ENCODE assay signal across 25 cellular contexts in genomic region chr2:241099246-241099645, GRCh38. TPM values are rescaled to one million over a fixed set of nuclear protein-coding genes. Genes with fewer than 3 reads are reported as not detected.
DNase-seq lines count a peak whose midpoint lies in the region; ATAC-seq and TF ChIP-seq lines count a peak whose summit lies in the region.
"Had no signal": no experiment of that assay in that cellular context is flagged by ENCODE, and none has a peak within 500 bp of the region (broad histone marks: within the 10 kb centered on the region; RNA-seq: fewer than 3 reads in every experiment).

No MANE protein-coding gene starts in this region.

- H3K4me3 Mint-ChIP-seq in activated naive CD4-positive, alpha-beta T cell treated with anti-CD3 and anti-CD28 coated beads for 36 hours, result no peak overlapping the region
- H3K4me3 Mint-ChIP-seq in activated naive CD8-positive, alpha-beta T cell, result peak overlapping the region; percentile 63
- no peak overlapping the region for H3K4me3 Mint-ChIP-seq in stimulated activated effector memory CD8-positive, alpha-beta T cell treated with anti-CD3 and anti-CD28 coated beads, Interleukin-12 subunit alpha, Interleukin-12 subunit beta, amount 100 ng/mL, for 72 hours

- no peak for ATAC-seq in stimulated activated effector memory CD8-positive, alpha-beta T cell treated with anti-CD3 and anti-CD28 coated beads, Interleukin-12 subunit alpha, Interleukin-12 subunit beta, amount 100 ng/mL, for 72 hours
- ATAC-seq in HG03135 (IDR thresholded peaks at IDR 0.05; ENCODE audit: unreplicated experiment), result no peak
- ATAC-seq in lower lobe of right lung, result no peak
- ATAC-seq: mucosa of descending colon had no signal

- H3K36me3 Mint-ChIP-seq in activated naive CD4-positive, alpha-beta T cell treated with anti-CD3 and anti-CD28 coated beads for 36 hours (ENCODE audit: low read depth), result peaks cover 39% of the 10 kb centered on the region
- peaks cover 24% of the 10 kb centered on the region for H3K36me3 Mint-ChIP-seq in activated naive CD8-positive, alpha-beta T cell
- H3K36me3 Mint-ChIP-seq in stimulated activated effector memory CD8-positive, alpha-beta T cell treated with anti-CD3 and anti-CD28 coated beads, Interleukin-12 subunit alpha, Interleukin-12 subunit beta, amount 100 ng/mL, for 72 hours, result peaks cover 66% of the 10 kb centered on the region

- intact Hi-C loops in activated naive CD4-positive, alpha-beta T cell treated with anti-CD3 and anti-CD28 coated beads for 36 hours (cut with micrococcal nuclease), result no loop called here
- intact Hi-C loops in lower lobe of right lung (cut with DNase I), result no loop called here

- H3K27me3 ChIP-seq in lower lobe of right lung (ENCODE audit: low read depth), result no peaks in the 10 kb centered on the region
- H3K27me3 ChIP-seq: spleen, suprapubic skin, vagina had no signal

- CTCF ChIA-PET in activated naive CD4-positive, alpha-beta T cell treated with anti-CD3 and anti-CD28 coated beads for 36 hours (lab: Charles Lee), result interaction anchor here (0.6 kb wide), 1 partner anchor 10 kb away, joined by 3 read pairs; no protein-coding TSS in a partner anchor

- no peak overlapping the region for H3K27ac ChIP-seq in lower lobe of right lung
- H3K27ac ChIP-seq: left ventricle myocardium inferior, suprapubic skin, vagina had no signal

- H3K9me3 Mint-ChIP-seq in activated naive CD4-positive, alpha-beta T cell treated with anti-CD3 and anti-CD28 coated beads for 36 hours, result no peaks in the 10 kb centered on the region
- H3K9me3 Mint-ChIP-seq in activated naive CD8-positive, alpha-beta T cell (ENCODE audit: low read depth), result no peaks in the 10 kb centered on the region
- H3K9me3 Mint-ChIP-seq in stimulated activated effector memory CD8-positive, alpha-beta T cell treated with anti-CD3 and anti-CD28 coated beads, Interleukin-12 subunit alpha, Interleukin-12 subunit beta, amount 100 ng/mL, for 72 hours, result no peaks in the 10 kb centered on the region
- H3K9me3 Mint-ChIP-seq: immature natural killer cell had no signal

- peaks cover 61% of the 10 kb centered on the region for H3K36me3 ChIP-seq in lower lobe of right lung

- H3K27ac Mint-ChIP-seq in activated naive CD4-positive, alpha-beta T cell treated with anti-CD3 and anti-CD28 coated beads for 36 hours, result peak overlapping the region; percentile 25
- H3K27ac Mint-ChIP-seq in activated naive CD8-positive, alpha-beta T cell, result peak overlapping the region; percentile 68
- peak overlapping the region; percentile 63 for H3K27ac Mint-ChIP-seq in stimulated activated effector memory CD8-positive, alpha-beta T cell treated with anti-CD3 and anti-CD28 coated beads, Interleukin-12 subunit alpha, Interleukin-12 subunit beta, amount 100 ng/mL, for 72 hours

- no peaks in the 10 kb centered on the region for H3K9me3 ChIP-seq in lower lobe of right lung
- H3K9me3 ChIP-seq: left ventricle myocardium inferior, mucosa of descending colon, spleen, suprapubic skin, vagina had no signal

- H3K27me3 Mint-ChIP-seq in activated naive CD4-positive, alpha-beta T cell treated with anti-CD3 and anti-CD28 coated beads for 36 hours (ENCODE audit: low read depth), result no peaks in the 10 kb centered on the region
- no peaks in the 10 kb centered on the region for H3K27me3 Mint-ChIP-seq in activated naive CD8-positive, alpha-beta T cell

- TF ChIP-seq CTCF in GM12875 (IDR thresholded peaks at IDR 0.05; ENCODE audit: borderline replicate concordance, insufficient read depth, low read depth, low read length) (no peak), lower lobe of right lung (IDR thresholded peaks at IDR 0.05) (no peak)

- DNase-seq in activated naive CD4-positive, alpha-beta T cell treated with anti-CD3 and anti-CD28 coated beads for 36 hours, result no peak
- DNase-seq in activated naive CD4-positive, alpha-beta T cell treated with anti-CD3 and anti-CD28 coated beads, Interleukin-2, amount 50 U/mL, for 16 hours, result no peak
- DNase-seq in stimulated activated effector memory CD8-positive, alpha-beta T cell treated with anti-CD3 and anti-CD28 coated beads, Interleukin-12 subunit alpha, Interleukin-12 subunit beta, amount 100 ng/mL, for 72 hours (ENCODE audit: low spot score in 2 of 2), result no peak
- DNase-seq in NCI-H2171 treated with DMSO at 0.1 percent for 48 hours (lab: John Stamatoyannopoulos, UW), result no peak
- no peak for DNase-seq in lower lobe of right lung
- DNase-seq: activated CD4-positive, alpha-beta T cell treated with anti-CD3 and anti-CD28 coated beads, Interleukin-2, amount 50 U/mL, for 4 hours; activated gamma-delta T cell treated with Interleukin-2 at 50 U/mL for 16 hours; DND-41; head of caudate nucleus; immature natural killer cell; left ventricle myocardium inferior; mucosa of descending colon; NCI-H1417 treated with DMSO at 0.1 percent for 48 hours; NCI-H2171; NCI-H69; occipital lobe; OCI-M1; SHP77 treated with DMSO at 0.1 percent for 48 hours; spleen; T-helper 1 cell had no signal

- H3K4me3 ChIP-seq in GM12875 (ENCODE audit: low read depth, low read length), result peak overlapping the region; percentile 3
- no peak overlapping the region for H3K4me3 ChIP-seq in lower lobe of right lung
- H3K4me3 ChIP-seq: left ventricle myocardium inferior, mucosa of descending colon, spleen, suprapubic skin, vagina had no signal

- H3K4me1 Mint-ChIP-seq in activated naive CD4-positive, alpha-beta T cell treated with anti-CD3 and anti-CD28 coated beads for 36 hours (ENCODE audit: low read depth), result peaks cover 74% of the 10 kb centered on the region
- peaks cover 80% of the 10 kb centered on the region for H3K4me1 Mint-ChIP-seq in activated naive CD8-positive, alpha-beta T cell (ENCODE audit: low read depth)
- peaks cover 53% of the 10 kb centered on the region for H3K4me1 Mint-ChIP-seq in stimulated activated effector memory CD8-positive, alpha-beta T cell treated with anti-CD3 and anti-CD28 coated beads, Interleukin-12 subunit alpha, Interleukin-12 subunit beta, amount 100 ng/mL, for 72 hours

- peaks cover 58% of the 10 kb centered on the region for H3K4me1 ChIP-seq in lower lobe of right lung

RNA-seq across cellular contexts. Expression of gene MTERF4, which starts 2.8 kb away (rescaled TPM):
- total RNA-seq in activated naive CD4-positive, alpha-beta T cell treated with anti-CD3 and anti-CD28 coated beads for 36 hours, result 10 to 100 TPM; 35.0 to 38.6 TPM
- total RNA-seq in lower lobe of right lung, result 32.0 TPM

RNA-seq across cellular contexts. Expression of gene PASK, which starts 50.0 kb away (rescaled TPM):
- 10 to 100 TPM; 71.5 to 72.0 TPM for total RNA-seq in activated naive CD4-positive, alpha-beta T cell treated with anti-CD3 and anti-CD28 coated beads for 36 hours
- 10.8 TPM for total RNA-seq in lower lobe of right lung

RNA-seq across cellular contexts. Expression of gene PPP1R7, which starts 51.0 kb away (rescaled TPM):
- total RNA-seq in activated naive CD4-positive, alpha-beta T cell treated with anti-CD3 and anti-CD28 coated beads for 36 hours, result 10 to 100 TPM; 91.2 to 93.8 TPM
- 58.9 TPM for total RNA-seq in lower lobe of right lung
